ENCODE assay signal across 1 cellular context in genomic region chr5:134091626-134092121, GRCh38.
TF ChIP-seq lines count a peak whose summit lies in the region.

No MANE protein-coding gene starts in this region.

TF ChIP-seq in SK-N-SH, 30 proteins besides CTCF, POLR2A, EP300 and RAD21 (continued from another document):
- TF ChIP-seq ZBTB33 (IDR thresholded peaks at IDR 0.05; ENCODE audit: borderline replicate concordance, low read depth) (no peak), MXI1 (IDR thresholded peaks at IDR 0.05; ENCODE audit: low read depth, low read length) (peak; percentile 49; the same call in 1 of the 2 replicates)
